In genomic region chr19:35549174-35549788, GRCh38 we compare ENCODE assay signal across 8 cellular contexts. TPM values are rescaled to one million over a fixed set of nuclear protein-coding genes. Genes with fewer than 3 reads are reported as not detected.
A peak's percentile ranks its signal among the peaks of the same experiment; 100 is the strongest.
DNase-seq lines count a peak whose midpoint lies in the region; ATAC-seq and TF ChIP-seq lines count a peak whose summit lies in the region.

No MANE protein-coding gene starts in this region.

- no peak overlapping the region for H2AFZ ChIP-seq in H9 (ENCODE audit: low read length)

- no peaks in the 10 kb centered on the region for H4K20me1 ChIP-seq in H9 (ENCODE audit: control insufficient read depth, insufficient read depth, insufficient read length)

- H3K27me3 Mint-ChIP-seq in CD4-positive, CD25-positive, alpha-beta regulatory T cell, result no peaks in the 10 kb centered on the region
- H3K27me3 Mint-ChIP-seq in H9 (ENCODE audit: low read depth) (peaks cover 8% of the 10 kb centered on the region), type B pancreatic cell (peaks cover 7% of the 10 kb centered on the region)
- H3K27me3 Mint-ChIP-seq in activated CD4-positive, alpha-beta T cell treated with anti-CD3 and anti-CD28 coated beads, Interleukin-2, amount 10 ng/mL, durations not matched to agents 24 days and 14 days, result no peaks in the 10 kb centered on the region

- no peak overlapping the region for H3K56ac ChIP-seq in H9 (ENCODE audit: insufficient read length, low read depth, low read length)

- intact Hi-C loops in activated CD4-positive, alpha-beta T cell treated with anti-CD3 and anti-CD28 coated beads, Interleukin-2, amount 10 ng/mL, durations not matched to agents 24 days and 14 days (cut with micrococcal nuclease), result loop anchor here (5.0 kb wide), 4 partner anchors 37 to 168 kb away; partner anchors contain the start of genes DMKN, KMT2B and RBM42

- H3K4ac ChIP-seq in H9 (ENCODE audit: low read depth, low read length), result no peak overlapping the region

- no peak overlapping the region for H3T11ph ChIP-seq in H9 (ENCODE audit: low read length)

- peaks cover 27% of the 10 kb centered on the region for H3K4me1 ChIP-seq in CD4-positive, CD25-positive, alpha-beta regulatory T cell (ENCODE audit: control insufficient read depth, insufficient read depth, low read length, poor library complexity, severe bottlenecking)
- H3K4me1 ChIP-seq in H9 (ENCODE audit: insufficient read depth, low read length), result peaks cover 4% of the 10 kb centered on the region; the same call in 1 of the 2 replicates

- no peak overlapping the region for H3K23ac ChIP-seq in H9 (ENCODE audit: insufficient read length, low read depth, low read length)

- H3K4me2 ChIP-seq in H9 (ENCODE audit: insufficient read depth, insufficient read length, low read length), result no peak overlapping the region

- H3K27me3 ChIP-seq in CD4-positive, CD25-positive, alpha-beta regulatory T cell (ENCODE audit: control insufficient read depth, insufficient read depth, low read length), result no peaks in the 10 kb centered on the region
- no peaks in the 10 kb centered on the region for H3K27me3 ChIP-seq in H9 (ENCODE audit: insufficient read depth, low read length)

- no peak overlapping the region for H2BK12ac ChIP-seq in H9 (ENCODE audit: insufficient read length, low read depth, low read length)

- H2AK5ac ChIP-seq in H9 (ENCODE audit: insufficient read length, low read length), result no peak overlapping the region

- peak in 1 of 2 donors; percentile 17 for ATAC-seq in CD4-positive, CD25-positive, alpha-beta regulatory T cell (ENCODE audit: low read depth in 2 of 2)
- no peak for ATAC-seq in HG02840 (IDR thresholded peaks at IDR 0.05; ENCODE audit: low FRiP score, unreplicated experiment)

- peak overlapping the region; percentile 57 to 87 (median 72) for H3K4me3 Mint-ChIP-seq in CD4-positive, CD25-positive, alpha-beta regulatory T cell
- H3K4me3 Mint-ChIP-seq in H9 (peak overlapping the region in 1 of 2 experiments; percentile 16; a peak in 4 of 5 replicates), type B pancreatic cell (peak overlapping the region; percentile 75)
- H3K4me3 Mint-ChIP-seq in activated CD4-positive, alpha-beta T cell treated with anti-CD3 and anti-CD28 coated beads, Interleukin-2, amount 10 ng/mL, durations not matched to agents 24 days and 14 days, result no peak overlapping the region

- H3K27ac ChIP-seq in CD4-positive, CD25-positive, alpha-beta regulatory T cell (ENCODE audit: insufficient read depth, low read length, poor library complexity, severe bottlenecking), result no peak overlapping the region
- H3K27ac ChIP-seq in H9 (ENCODE audit: insufficient read length, low read depth, low read length), result no peak overlapping the region

- no peak overlapping the region for H2BK20ac ChIP-seq in H9 (ENCODE audit: low read depth, low read length, poor library complexity, severe bottlenecking)

- DNase-seq in CD4-positive, CD25-positive, alpha-beta regulatory T cell, result peak; percentile 47 to 74 (median 63)
- peak; percentile 79 for DNase-seq in H9
- peak; percentile 56 for DNase-seq in NCI-H526 treated with DMSO at 0.1 percent for 48 hours (lab: John Stamatoyannopoulos, UW)
- peak; percentile 89 for DNase-seq in activated CD4-positive, alpha-beta T cell treated with anti-CD3 and anti-CD28 coated beads, Interleukin-2, amount 10 ng/mL, durations not matched to agents 24 days and 14 days
- peak; percentile 36 to 76 for DNase-seq in dermis microvascular lymphatic vessel endothelial cell (ENCODE audit: low read depth in 2 of 2)
- peak; percentile 37 for DNase-seq in mucosa of gallbladder (ENCODE audit: low spot score)
- DNase-seq in type B pancreatic cell (ENCODE audit: extremely low spot score, unreplicated experiment), result no peak

- H4K5ac ChIP-seq in H9 (ENCODE audit: insufficient read length, low read depth, low read length), result no peak overlapping the region

- no CpG with 5 or more reads among the region's 6 CpGs for WGBS in H9 (ENCODE audit: extremely low coverage, insufficient read length, low lambda C conversion rate)

- no peak overlapping the region for H2BK15ac ChIP-seq in H9 (ENCODE audit: low read depth, low read length)

- H3K36me3 ChIP-seq in CD4-positive, CD25-positive, alpha-beta regulatory T cell (ENCODE audit: control insufficient read depth, insufficient read depth, low read length), result peaks cover 2% of the 10 kb centered on the region

- H3K4me3 ChIP-seq in CD4-positive, CD25-positive, alpha-beta regulatory T cell (ENCODE audit: low read depth, low read length), result no peak overlapping the region

- no peak overlapping the region for H3K14ac ChIP-seq in H9 (ENCODE audit: insufficient read depth, low read length)

- peaks cover 3% of the 10 kb centered on the region; the same call in 1 of the 2 replicates for H3K79me2 ChIP-seq in H9 (ENCODE audit: insufficient read depth, low read length)

- no peak overlapping the region for H4K8ac ChIP-seq in H9 (replicated peaks; ENCODE audit: insufficient read length, low read depth, low read length)

- no peak overlapping the region for H3K9ac ChIP-seq in H9 (ENCODE audit: extremely low read depth, insufficient read length, low read length)

- no peak overlapping the region for H2BK5ac ChIP-seq in H9 (ENCODE audit: insufficient read length, low read length)

- H3K9me3 ChIP-seq in CD4-positive, CD25-positive, alpha-beta regulatory T cell (ENCODE audit: control insufficient read depth in 2 of 2, low read length in 2 of 2), result no peaks in the 10 kb centered on the region
- H3K9me3 ChIP-seq in H9 (ENCODE audit: control insufficient read depth, low read depth, low read length), result no peaks in the 10 kb centered on the region

- H3K4me1 Mint-ChIP-seq in CD4-positive, CD25-positive, alpha-beta regulatory T cell, result peaks cover 6 to 36% (median 21%) of the 10 kb centered on the region in 4 donors
- H3K4me1 Mint-ChIP-seq in H9 (peaks cover 20 to 26% of the 10 kb centered on the region in 2 experiments), type B pancreatic cell (ENCODE audit: unreplicated experiment) (peaks cover 16% of the 10 kb centered on the region)
- H3K4me1 Mint-ChIP-seq in activated CD4-positive, alpha-beta T cell treated with anti-CD3 and anti-CD28 coated beads, Interleukin-2, amount 10 ng/mL, durations not matched to agents 24 days and 14 days, result peaks cover 26% of the 10 kb centered on the region

- H4K91ac ChIP-seq in H9 (ENCODE audit: insufficient read length, low read depth, low read length), result no peak overlapping the region

- H3K23me2 ChIP-seq in H9 (ENCODE audit: insufficient read length, low read depth, low read length, poor library complexity, severe bottlenecking), result peaks cover 13% of the 10 kb centered on the region

- H3K9me3 Mint-ChIP-seq in CD4-positive, CD25-positive, alpha-beta regulatory T cell, result peaks cover 0 to 1% (median 0%) of the 10 kb centered on the region in 7 donors
- H3K9me3 Mint-ChIP-seq in H9 (no peaks in the 10 kb centered on the region), type B pancreatic cell (no peaks in the 10 kb centered on the region)
- H3K9me3 Mint-ChIP-seq in activated CD4-positive, alpha-beta T cell treated with anti-CD3 and anti-CD28 coated beads, Interleukin-2, amount 10 ng/mL, durations not matched to agents 24 days and 14 days, result no peaks in the 10 kb centered on the region

- TF ChIP-seq CTCF in H9 (conservative IDR thresholded peaks at IDR 0.05) (peak; percentile 85), type B pancreatic cell (conservative IDR thresholded peaks at IDR 0.05) (peak; percentile 83)

- H3K79me1 ChIP-seq in H9 (ENCODE audit: insufficient read depth, low read depth, low read length, poor library complexity, severe bottlenecking), result no peaks in the 10 kb centered on the region

- H2BK120ac ChIP-seq in H9 (ENCODE audit: low read depth, low read length, poor library complexity, severe bottlenecking), result no peak overlapping the region

- H3K36me3 Mint-ChIP-seq in CD4-positive, CD25-positive, alpha-beta regulatory T cell, result peaks cover 5% of the 10 kb centered on the region
- peaks cover 7 to 43% (median 21%) of the 10 kb centered on the region in 3 experiments; a peak in 6 of 7 replicates for H3K36me3 Mint-ChIP-seq in H9 (ENCODE audit: insufficient read depth in 1 of 3, low read depth in 3 of 3)
- H3K36me3 Mint-ChIP-seq in activated CD4-positive, alpha-beta T cell treated with anti-CD3 and anti-CD28 coated beads, Interleukin-2, amount 10 ng/mL, durations not matched to agents 24 days and 14 days (ENCODE audit: low read depth), result peaks cover 20% of the 10 kb centered on the region
- peaks cover 5% of the 10 kb centered on the region for H3K36me3 Mint-ChIP-seq in type B pancreatic cell

- peak overlapping the region in 1 of 3 donors; percentile 52 for H3K27ac Mint-ChIP-seq in CD4-positive, CD25-positive, alpha-beta regulatory T cell
- H3K27ac Mint-ChIP-seq in H9 (peak overlapping the region; percentile 50 to 81 (median 79); a peak in 3 of 7 replicates), type B pancreatic cell (peak overlapping the region; percentile 77)
- H3K27ac Mint-ChIP-seq in activated CD4-positive, alpha-beta T cell treated with anti-CD3 and anti-CD28 coated beads, Interleukin-2, amount 10 ng/mL, durations not matched to agents 24 days and 14 days, result peak overlapping the region; percentile 9

- no peak overlapping the region for H3K18ac ChIP-seq in H9 (ENCODE audit: insufficient read length, low read depth, low read length)

RNA-seq across cellular contexts. Expression of gene TMEM147, which starts 3.9 kb away (rescaled TPM):
- 37.1 TPM for total RNA-seq in CD4-positive, CD25-positive, alpha-beta regulatory T cell
- polyA plus RNA-seq in CD4-positive, CD25-positive, alpha-beta regulatory T cell, result 100 to 1,000 TPM; 155 to 179 (median 160) TPM
- total RNA-seq in H9 (2021), result 125 and 128 TPM in 2 replicates
- 132 and 134 TPM in 2 replicates for total RNA-seq in activated CD4-positive, alpha-beta T cell treated with anti-CD3 and anti-CD28 coated beads, Interleukin-2, amount 10 ng/mL, durations not matched to agents 24 days and 14 days
- total RNA-seq in dermis microvascular lymphatic vessel endothelial cell, result 52.1 and 70.3 TPM in 2 replicates
- total RNA-seq in mucosa of gallbladder, result 87.6 TPM
- 104 and 113 TPM in 2 replicates for total RNA-seq in type B pancreatic cell (ENCODE audit: low replicate concordance)

RNA-seq across cellular contexts. Expression of gene ATP4A, which starts 14.2 kb away (rescaled TPM):
- not detected for total RNA-seq in CD4-positive, CD25-positive, alpha-beta regulatory T cell
- not detected for polyA plus RNA-seq in CD4-positive, CD25-positive, alpha-beta regulatory T cell
- 0.24 and 0.88 TPM in 2 replicates for total RNA-seq in H9 (2021)
- total RNA-seq in activated CD4-positive, alpha-beta T cell treated with anti-CD3 and anti-CD28 coated beads, Interleukin-2, amount 10 ng/mL, durations not matched to agents 24 days and 14 days, result not detected in 2 replicates
- not detected in 2 replicates for total RNA-seq in dermis microvascular lymphatic vessel endothelial cell
- total RNA-seq in mucosa of gallbladder, result not detected
- 1.3 and 16.8 TPM in 2 replicates for total RNA-seq in type B pancreatic cell (ENCODE audit: low replicate concordance)

RNA-seq across cellular contexts. Expression of gene GAPDHS, which starts 16.0 kb away (rescaled TPM):
- not detected for total RNA-seq in CD4-positive, CD25-positive, alpha-beta regulatory T cell
- not detected for polyA plus RNA-seq in CD4-positive, CD25-positive, alpha-beta regulatory T cell
- not detected in 2 replicates for total RNA-seq in H9 (2021)
- not detected in 2 replicates for total RNA-seq in activated CD4-positive, alpha-beta T cell treated with anti-CD3 and anti-CD28 coated beads, Interleukin-2, amount 10 ng/mL, durations not matched to agents 24 days and 14 days
- total RNA-seq in dermis microvascular lymphatic vessel endothelial cell, result not detected in 2 replicates
- total RNA-seq in mucosa of gallbladder, result not detected
- not detected in 2 replicates for total RNA-seq in type B pancreatic cell (ENCODE audit: low replicate concordance)

RNA-seq across cellular contexts. Expression of gene SBSN, which starts 21.2 kb away (rescaled TPM):
- not detected for total RNA-seq in CD4-positive, CD25-positive, alpha-beta regulatory T cell
- not detected for polyA plus RNA-seq in CD4-positive, CD25-positive, alpha-beta regulatory T cell
- 0.15 and 0.24 TPM in 2 replicates for total RNA-seq in H9 (2021)
- total RNA-seq in activated CD4-positive, alpha-beta T cell treated with anti-CD3 and anti-CD28 coated beads, Interleukin-2, amount 10 ng/mL, durations not matched to agents 24 days and 14 days, result not detected in 2 replicates
- total RNA-seq in dermis microvascular lymphatic vessel endothelial cell, result not detected in 2 replicates
- total RNA-seq in mucosa of gallbladder, result not detected
- 0.53 TPM in 1 of 2 replicates, not detected in the other for total RNA-seq in type B pancreatic cell (ENCODE audit: low replicate concordance)

RNA-seq across cellular contexts. Expression of gene DMKN, which starts 35.8 kb away (rescaled TPM):
- total RNA-seq in CD4-positive, CD25-positive, alpha-beta regulatory T cell, result not detected
- 1 to 10 TPM in 2 of 4 donors, under 1 TPM in 1, not detected in 1; 0.74 to 1.6 (median 1.0) TPM for polyA plus RNA-seq in CD4-positive, CD25-positive, alpha-beta regulatory T cell
- total RNA-seq in H9 (2021) (267 and 278 TPM in 2 replicates), dermis microvascular lymphatic vessel endothelial cell (not detected in 2 replicates), mucosa of gallbladder (1.8 TPM), type B pancreatic cell (ENCODE audit: low replicate concordance) (70.9 and 141 TPM in 2 replicates)
- total RNA-seq in activated CD4-positive, alpha-beta T cell treated with anti-CD3 and anti-CD28 coated beads, Interleukin-2, amount 10 ng/mL, durations not matched to agents 24 days and 14 days, result not detected in 2 replicates
